13 cellular contexts compared by ENCODE assay signal in the genomic region with DNA sequence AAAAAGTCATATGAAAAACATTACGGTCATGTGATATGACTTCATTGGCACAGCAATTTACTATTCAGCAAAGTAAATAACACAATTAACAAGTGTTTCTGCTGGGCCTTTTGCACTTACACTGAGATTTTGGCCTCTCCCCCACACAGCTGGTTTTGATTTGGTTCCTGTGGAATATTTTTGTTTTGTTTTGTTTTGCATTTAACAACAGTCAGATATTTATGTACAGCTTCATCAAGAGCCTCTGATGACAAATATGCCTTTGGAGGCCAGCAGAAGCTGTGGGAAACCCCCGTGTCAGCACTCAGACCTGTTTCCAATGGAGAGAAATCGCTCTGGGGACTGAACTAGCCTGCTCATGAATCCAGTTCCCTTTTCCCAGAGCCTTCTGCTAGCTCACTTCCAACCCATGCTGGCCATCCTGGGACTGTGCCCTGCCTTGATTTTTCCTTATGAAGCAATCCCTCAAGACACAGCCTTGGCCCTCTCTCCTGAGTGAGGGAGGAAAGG.
DNase-seq lines count a peak whose midpoint lies in the region; ATAC-seq and TF ChIP-seq lines count a peak whose summit lies in the region.
"Had no signal": no experiment of that assay in that cellular context is flagged by ENCODE, and none has a peak within 500 bp of the region (broad histone marks: within the 10 kb centered on the region; RNA-seq: fewer than 3 reads in every experiment).

No MANE protein-coding gene starts in this region.

- H3K36me3 ChIP-seq in SK-N-SH (replicated peaks in 1 of 2; ENCODE audit: control insufficient read depth in 1 of 2, insufficient read depth in 2 of 2, low read length in 1 of 2) = peaks cover 0 to 3% of the 10 kb centered on the region in 2 experiments
- H3K36me3 ChIP-seq: BE2C had no signal

- H3K9me3 ChIP-seq in SK-N-SH = no peaks in the 10 kb centered on the region
- H3K9me3 ChIP-seq: BE2C had no signal

- no peak overlapping the region for H3K4me3 Mint-ChIP-seq in nephron progenitor cell
- H3K4me3 Mint-ChIP-seq: WTC11 had no signal

- H3K4me1 Mint-ChIP-seq in nephron progenitor cell = peaks cover 35% of the 10 kb centered on the region

- CTCF ChIA-PET in SK-N-SH (lab: Yijun Ruan, JAX) = no interaction called here

- H4K20me1 ChIP-seq in SK-N-SH (ENCODE audit: insufficient read depth) = no peaks in the 10 kb centered on the region

- no peaks in the 10 kb centered on the region for H3K27me3 ChIP-seq in SK-N-SH (ENCODE audit: insufficient read depth)
- H3K27me3 ChIP-seq: BE2C had no signal

- peak; percentile 16 for DNase-seq in A172 (ENCODE audit: low spot score)
- peak; percentile 41 for DNase-seq in SK-N-SH
- DNase-seq in fibroblast of pulmonary artery (ENCODE audit: low read depth) = peak; percentile 91
- DNase-seq in nephron progenitor cell = no peak
- no peak for DNase-seq in erythroblast (lab: John Stamatoyannopoulos, UW)
- no peak for DNase-seq in NCI-H524 (lab: John Stamatoyannopoulos, UW)
- no peak for DNase-seq in NCI-H446 treated with DMSO at 0.1 percent for 48 hours (lab: John Stamatoyannopoulos, UW)
- DNase-seq: BE2C; effector memory CD4-positive, alpha-beta T cell; NCI-H1694 treated with DMSO at 0.1 percent for 48 hours; retina had no signal

- POLR2A ChIA-PET in SK-N-SH (lab: Yijun Ruan, JAX) = no interaction called here

- TF ChIP-seq EP300 in SK-N-SH (IDR thresholded peaks at IDR 0.05; ENCODE audit: borderline replicate concordance in 1 of 2, low read depth in 1 of 2, low read length in 1 of 2) = peak in 1 of 2 experiments; percentile 32; a peak in 1 of 4 replicates

- peak overlapping the region; percentile 23 for H3K27ac Mint-ChIP-seq in nephron progenitor cell
- H3K27ac Mint-ChIP-seq: WTC11 had no signal

- H3K9me2 ChIP-seq in SK-N-SH = no peaks in the 10 kb centered on the region

- H3K4me2 ChIP-seq in SK-N-SH = peak overlapping the region; percentile 4; the same call in 1 of the 2 replicates

- H3K36me3 Mint-ChIP-seq in nephron progenitor cell (ENCODE audit: low read depth) = no peaks in the 10 kb centered on the region
- H3K36me3 Mint-ChIP-seq: WTC11 had no signal

- ATAC-seq in GM18498 (IDR thresholded peaks at IDR 0.05; ENCODE audit: unreplicated experiment) = no peak
- ATAC-seq: WTC11 had no signal

- no peak for TF ChIP-seq POLR2A in erythroblast (IDR thresholded peaks at IDR 0.05; ENCODE audit: low read length)

- WGBS in SK-N-SH (ENCODE audit: low lambda C conversion rate) = 56% methylated on average over 3 of the region's 3 CpGs

- H3K79me2 ChIP-seq in SK-N-SH (ENCODE audit: insufficient read depth) = no peaks in the 10 kb centered on the region

- peak overlapping the region; percentile 74 to 86 for H3K27ac ChIP-seq in SK-N-SH (ENCODE audit: low read depth in 2 of 2, low read length in 1 of 2)

- H2AFZ ChIP-seq in SK-N-SH (ENCODE audit: low read depth) = no peak overlapping the region

- no peak; the same call in 1 of the 2 replicates for TF ChIP-seq RAD21 in SK-N-SH (IDR thresholded peaks at IDR 0.05; ENCODE audit: low read length)

- no peak overlapping the region for H3K4me3 ChIP-seq in SK-N-SH (ENCODE audit: low read depth in 2 of 2, low read length in 1 of 2)
- H3K4me3 ChIP-seq in fibroblast of pulmonary artery (replicated peaks; ENCODE audit: low read depth, low read length) = no peak overlapping the region

- peaks cover 8 to 13% of the 10 kb centered on the region in 2 experiments; a peak in 3 of 4 replicates for H3K4me1 ChIP-seq in SK-N-SH (ENCODE audit: control insufficient read depth in 1 of 2, insufficient read depth in 2 of 2, low read depth in 1 of 2, low read length in 1 of 2)
- H3K4me1 ChIP-seq: BE2C had no signal

- H3K9me3 Mint-ChIP-seq in nephron progenitor cell = no peaks in the 10 kb centered on the region
- H3K9me3 Mint-ChIP-seq: WTC11 had no signal

- TF ChIP-seq CTCF in SK-N-SH (IDR thresholded peaks at IDR 0.05) = no peak
- no peak for TF ChIP-seq CTCF in fibroblast of pulmonary artery (IDR thresholded peaks at IDR 0.05; ENCODE audit: low read length, missing control alignments)
- no peak for TF ChIP-seq CTCF in nephron progenitor cell (IDR thresholded peaks at IDR 0.05)

- H3K27me3 Mint-ChIP-seq in nephron progenitor cell (ENCODE audit: low read depth, poor library complexity) = peaks cover 6% of the 10 kb centered on the region

- peaks cover 3% of the 10 kb centered on the region for H3F3A ChIP-seq in SK-N-SH (replicated peaks; ENCODE audit: insufficient read depth)

- no peak overlapping the region for H3K9ac ChIP-seq in SK-N-SH

TF ChIP-seq in SK-N-SH, 30 proteins besides CTCF, POLR2A, EP300 and RAD21:
- TF ChIP-seq, protein P1, sequence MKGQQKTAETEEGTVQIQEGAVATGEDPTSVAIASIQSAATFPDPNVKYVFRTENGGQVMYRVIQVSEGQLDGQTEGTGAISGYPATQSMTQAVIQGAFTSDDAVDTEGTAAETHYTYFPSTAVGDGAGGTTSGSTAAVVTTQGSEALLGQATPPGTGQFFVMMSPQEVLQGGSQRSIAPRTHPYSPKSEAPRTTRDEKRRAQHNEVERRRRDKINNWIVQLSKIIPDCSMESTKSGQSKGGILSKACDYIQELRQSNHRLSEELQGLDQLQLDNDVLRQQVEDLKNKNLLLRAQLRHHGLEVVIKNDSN (IDR thresholded peaks at IDR 0.05; ENCODE audit: borderline replicate concordance, low read depth) = 0 out of 2 replicates have a peak, but pooled peaks have one; percentile 22
- TF ChIP-seq TCF12 (IDR thresholded peaks at IDR 0.05) (peak; percentile 84), SMC3 (IDR thresholded peaks at IDR 0.05; ENCODE audit: low read depth, low read length) (no peak)

Comparison
In these comparisons a context has a peak if more than half of its experiments do, and no peak if none do; other contexts are left out.
1. DNase-seq: peak in A172 (single experiment), SK-N-SH (single experiment) and fibroblast of pulmonary artery (single experiment); none in nephron progenitor cell (single experiment), erythroblast (0 of 2), NCI-H524 (0 of 2) and NCI-H446 treated with DMSO at 0.1 percent for 48 hours (single experiment).